In genomic region chr21:41507521-41508414, GRCh38 we compare ENCODE assay signal across 12 cellular contexts. TPM values are rescaled to one million over a fixed set of nuclear protein-coding genes. Genes with fewer than 3 reads are reported as not detected.
DNase-seq lines count a peak whose midpoint lies in the region; ATAC-seq and TF ChIP-seq lines count a peak whose summit lies in the region.
"Had no signal": no experiment of that assay in that cellular context is flagged by ENCODE, and none has a peak within 500 bp of the region (broad histone marks: within the 10 kb centered on the region; RNA-seq: fewer than 3 reads in every experiment).

Gene TMPRSS2, minus strand, starts transcription at chr21:41508158. Its CDS starts 10,025 bp downstream, at chr21:41498133.

- TF ChIP-seq CTCF in progenitor cell of endocrine pancreas (IDR thresholded peaks at IDR 0.05; ENCODE audit: unreplicated experiment): no peak

- peak; percentile 64 for DNase-seq in HT-29 (ENCODE audit: low spot score)
- DNase-seq in progenitor cell of endocrine pancreas (ENCODE audit: low spot score, unreplicated experiment): peak; percentile 59
- DNase-seq: DND-41; NCI-H2107; stimulated activated naive CD4-positive, alpha-beta T cell treated with Interleukin-2 at 50 U/mL for 16 hours had no signal

- peaks cover 50% of the 10 kb centered on the region for H3K27me3 ChIP-seq in iPS-18a (ENCODE audit: control insufficient read depth, insufficient read depth, low read length)

- peak within 1 kb of the TSS; percentile 23 for H3K9ac ChIP-seq in iPS-18a (ENCODE audit: low read length)

- peaks cover 25% of the 10 kb centered on the region for H3K27me3 Mint-ChIP-seq in activated T-helper 17 cell treated with anti-CD3 and anti-CD28 coated beads, Interleukin-2, amount 50 U/mL, for 72 hours
- H3K27me3 Mint-ChIP-seq in progenitor cell of endocrine pancreas: peaks cover 10% of the 10 kb centered on the region

- H3K4me3 Mint-ChIP-seq in activated T-helper 17 cell treated with anti-CD3 and anti-CD28 coated beads, Interleukin-2, amount 50 U/mL, for 72 hours: peak within 1 kb of the TSS; percentile 33
- peak within 1 kb of the TSS; percentile 82 for H3K4me3 Mint-ChIP-seq in progenitor cell of endocrine pancreas (ENCODE audit: low read depth)
- H3K4me3 Mint-ChIP-seq: T-helper 2 cell treated with Interferon-gamma antibody and Interleukin-4, amounts not matched to agents 5 μg/mL and 100 μg/mL, for 36 hours had no signal

- peaks cover 12% of the 10 kb centered on the region for H3K4me1 ChIP-seq in iPS-18a (ENCODE audit: control insufficient read depth, low read depth, low read length)

- ATAC-seq in activated T-helper 17 cell treated with anti-CD3 and anti-CD28 coated beads, Interleukin-2, amount 50 U/mL, for 72 hours (replicated peaks): no peak
- ATAC-seq in GM19452 (IDR thresholded peaks at IDR 0.05; ENCODE audit: unreplicated experiment) (no peak), HG03442 (IDR thresholded peaks at IDR 0.05; ENCODE audit: unreplicated experiment) (no peak), GM21529 (IDR thresholded peaks at IDR 0.05; ENCODE audit: unreplicated experiment) (no peak), GM21423 (IDR thresholded peaks at IDR 0.05; ENCODE audit: unreplicated experiment) (no peak)

- peaks cover 7% of the 10 kb centered on the region for H3K4me1 Mint-ChIP-seq in activated T-helper 17 cell treated with anti-CD3 and anti-CD28 coated beads, Interleukin-2, amount 50 U/mL, for 72 hours
- peaks cover 32% of the 10 kb centered on the region for H3K4me1 Mint-ChIP-seq in progenitor cell of endocrine pancreas (ENCODE audit: low read depth)

- H3K9me3 ChIP-seq in iPS-18a (ENCODE audit: control insufficient read depth, low read depth, low read length): no peaks in the 10 kb centered on the region

- H3K36me3 Mint-ChIP-seq in activated T-helper 17 cell treated with anti-CD3 and anti-CD28 coated beads, Interleukin-2, amount 50 U/mL, for 72 hours (ENCODE audit: low read depth): no peaks in the 10 kb centered on the region
- peaks cover 5% of the 10 kb centered on the region for H3K36me3 Mint-ChIP-seq in progenitor cell of endocrine pancreas (ENCODE audit: insufficient read depth)

- H3K27ac Mint-ChIP-seq in activated T-helper 17 cell treated with anti-CD3 and anti-CD28 coated beads, Interleukin-2, amount 50 U/mL, for 72 hours: no peak within 1 kb of the TSS
- peak within 1 kb of the TSS; percentile 71 for H3K27ac Mint-ChIP-seq in progenitor cell of endocrine pancreas
- H3K27ac Mint-ChIP-seq: T-helper 2 cell treated with Interferon-gamma antibody and Interleukin-4, amounts not matched to agents 5 μg/mL and 100 μg/mL, for 36 hours had no signal

- no peaks in the 10 kb centered on the region for H3K36me3 ChIP-seq in iPS-18a (ENCODE audit: control insufficient read depth, low read depth, low read length)

- no peaks in the 10 kb centered on the region for H3K9me3 Mint-ChIP-seq in activated T-helper 17 cell treated with anti-CD3 and anti-CD28 coated beads, Interleukin-2, amount 50 U/mL, for 72 hours
- H3K9me3 Mint-ChIP-seq in progenitor cell of endocrine pancreas (ENCODE audit: low read depth): no peaks in the 10 kb centered on the region
- H3K9me3 Mint-ChIP-seq: T-helper 2 cell treated with Interferon-gamma antibody and Interleukin-4, amounts not matched to agents 5 μg/mL and 100 μg/mL, for 36 hours had no signal

- H3K4me3 ChIP-seq in iPS-18a (ENCODE audit: low read length): peak within 1 kb of the TSS; percentile 81

- no peak within 1 kb of the TSS for H3K27ac ChIP-seq in iPS-18a (ENCODE audit: low read length)

RNA-seq across cellular contexts. Expression of gene TMPRSS2, which starts in this region (rescaled TPM):
- 28.4 and 34.5 TPM in 2 replicates for total RNA-seq in HT-29 (2014; rRNA removed; shearing (Covaris generic))
- not detected for total RNA-seq in activated T-helper 17 cell treated with anti-CD3 and anti-CD28 coated beads, Interleukin-2, amount 50 U/mL, for 72 hours
- 23.7 and 29.4 TPM in 2 replicates for total RNA-seq in progenitor cell of endocrine pancreas

Comparison
In these comparisons a context has a peak if more than half of its experiments do, and no peak if none do; other contexts are left out.
1. RNA of gene TMPRSS2 (total RNA-seq): 28.4 to 34.5 TPM in HT-29 and 23.7 to 29.4 TPM in progenitor cell of endocrine pancreas; not detected in activated T-helper 17 cell treated with anti-CD3 and anti-CD28 coated beads, Interleukin-2, amount 50 U/mL, for 72 hours; every median in the first group is over 10 times any median in the second.